31 cellular contexts compared by ENCODE assay signal in the genomic region with DNA sequence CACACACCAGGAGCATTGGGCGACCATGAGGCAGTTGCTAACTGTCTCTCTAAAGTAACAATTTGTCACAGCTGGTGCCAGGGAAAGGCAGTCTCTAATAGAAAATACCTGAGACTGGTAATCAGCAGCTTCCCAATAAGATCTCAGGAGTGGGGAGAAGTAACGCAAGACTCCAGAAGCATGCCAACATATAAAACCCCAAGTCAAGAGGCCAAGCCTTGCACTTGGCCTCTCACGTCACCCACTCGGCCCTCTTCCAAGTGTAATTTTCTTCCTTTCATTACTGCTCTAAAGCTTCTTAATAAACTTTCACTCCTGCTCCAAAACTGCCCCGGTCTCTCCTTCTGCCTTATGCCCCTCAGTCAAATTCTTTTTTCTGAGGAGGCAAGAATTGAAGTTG.
"Had no signal": no experiment of that assay in that cellular context is flagged by ENCODE, and none has a peak within 500 bp of the region (broad histone marks: within the 10 kb centered on the region; RNA-seq: fewer than 3 reads in every experiment).

No MANE protein-coding gene starts in this region.

- H3K4me3 ChIP-seq: coronary artery, esophagus muscularis mucosa, gastroesophageal sphincter, heart left ventricle, hepatocyte, mucosa of descending colon, psoas muscle, sigmoid colon, spleen, thoracic aorta, tibial nerve, vagina had no signal

- H2AFZ ChIP-seq: hepatocyte, parathyroid adenoma had no signal

- H3K36me3 Mint-ChIP-seq: mesothelial cell of epicardium; naive B cell; natural killer cell treated with Interleukin-12 subunit alpha and Interleukin-12 subunit beta and Interleukin-15 and Interleukin-18, amount 100 ng/mL, for 72 hours; stimulated activated memory B cell treated with anti-CD40 and anti-IgM and Interleukin-4, amounts not matched to agents 10 μg/mL and 1 μg/mL and 100 μg/mL, for 72 hours had no signal

- H3K27ac Mint-ChIP-seq: mesothelial cell of epicardium; naive B cell; natural killer cell treated with Interleukin-12 subunit alpha and Interleukin-12 subunit beta and Interleukin-15 and Interleukin-18, amount 100 ng/mL, for 72 hours; stimulated activated memory B cell treated with anti-CD40 and anti-IgM and Interleukin-4, amounts not matched to agents 10 μg/mL and 1 μg/mL and 100 μg/mL, for 72 hours had no signal

- H3K27me3 ChIP-seq: esophagus muscularis mucosa, foreskin keratinocyte, gastroesophageal sphincter, heart left ventricle, hepatocyte, sigmoid colon, spleen, tibial nerve, vagina had no signal

- DNase-seq: dermis blood vessel endothelial cell; effector memory CD4-positive, alpha-beta T cell; foreskin keratinocyte; heart left ventricle; immature natural killer cell; islet precursor cell; kidney glomerular epithelial cell; left colon; left ventricle myocardium superior; mesenchymal stem cell; mucosa of descending colon; naive B cell; psoas muscle; right cardiac atrium; sigmoid colon; spleen; stimulated activated CD4-positive, alpha-beta T cell treated with anti-CD3 and anti-CD28 coated beads, Interleukin-4, amount 100 ng/mL, for 4 hours; stimulated activated naive CD8-positive, alpha-beta T cell treated with anti-CD3 and anti-CD28 coated beads, Interleukin-15, Interleukin-2, amounts not matched to agents 100 U/mL and 50 U/mL, for 24 hours; substantia nigra had no signal

- H3K4me1 Mint-ChIP-seq: naive B cell; stimulated activated memory B cell treated with anti-CD40 and anti-IgM and Interleukin-4, amounts not matched to agents 10 μg/mL and 1 μg/mL and 100 μg/mL, for 72 hours had no signal

- H3K27me3 Mint-ChIP-seq: naive B cell; stimulated activated memory B cell treated with anti-CD40 and anti-IgM and Interleukin-4, amounts not matched to agents 10 μg/mL and 1 μg/mL and 100 μg/mL, for 72 hours had no signal

- H3K9ac ChIP-seq: parathyroid adenoma had no signal

- H3K27ac ChIP-seq: coronary artery, esophagus muscularis mucosa, foreskin keratinocyte, gastroesophageal sphincter, heart left ventricle, hepatocyte, parathyroid adenoma, psoas muscle, sigmoid colon, spleen, thoracic aorta, tibial nerve, vagina had no signal

- H3K4me1 ChIP-seq: esophagus muscularis mucosa, foreskin keratinocyte, gastroesophageal sphincter, heart left ventricle, parathyroid adenoma, psoas muscle, tibial nerve, vagina had no signal

- H3K4me2 ChIP-seq: hepatocyte had no signal

- H3K9me3 Mint-ChIP-seq: immature natural killer cell; mesothelial cell of epicardium; natural killer cell treated with Interleukin-12 subunit alpha and Interleukin-12 subunit beta and Interleukin-15 and Interleukin-18, amount 100 ng/mL, for 72 hours; neural crest cell; stimulated activated memory B cell treated with anti-CD40 and anti-IgM and Interleukin-4, amounts not matched to agents 10 μg/mL and 1 μg/mL and 100 μg/mL, for 72 hours had no signal

- H3K4me3 Mint-ChIP-seq: immature natural killer cell; mesothelial cell of epicardium; naive B cell; natural killer cell treated with Interleukin-12 subunit alpha and Interleukin-12 subunit beta and Interleukin-15 and Interleukin-18, amount 100 ng/mL, for 72 hours; neural crest cell; stimulated activated memory B cell treated with anti-CD40 and anti-IgM and Interleukin-4, amounts not matched to agents 10 μg/mL and 1 μg/mL and 100 μg/mL, for 72 hours had no signal

- ATAC-seq: foreskin keratinocyte; gastroesophageal sphincter; heart left ventricle; left colon; left ventricle myocardium superior; mucosa of descending colon; natural killer cell treated with Interleukin-12 subunit alpha and Interleukin-12 subunit beta and Interleukin-15 and Interleukin-18, amount 100 ng/mL, for 72 hours; right cardiac atrium; stimulated activated memory B cell treated with anti-CD40 and anti-IgM and Interleukin-4, amounts not matched to agents 10 μg/mL and 1 μg/mL and 100 μg/mL, for 72 hours; stimulated activated naive CD8-positive, alpha-beta T cell treated with anti-CD3 and anti-CD28 coated beads, Interleukin-15, Interleukin-2, amounts not matched to agents 100 U/mL and 50 U/mL, for 24 hours had no signal

- H3K36me3 ChIP-seq: esophagus muscularis mucosa, gastroesophageal sphincter, heart left ventricle, sigmoid colon, spleen, thoracic aorta, tibial nerve, vagina had no signal

- H3K9me3 ChIP-seq: esophagus muscularis mucosa, gastroesophageal sphincter, heart left ventricle, mucosa of descending colon, psoas muscle, sigmoid colon, spleen, thoracic aorta, tibial nerve, vagina had no signal

- H3K79me2 ChIP-seq: hepatocyte, parathyroid adenoma had no signal
